Comparison of ENCODE assay signal across 6 cellular contexts in genomic region chr15:54636147-54636546, GRCh38.
"Had no signal": no experiment of that assay in that cellular context is flagged by ENCODE, and none has a peak within 500 bp of the region (broad histone marks: within the 10 kb centered on the region; RNA-seq: fewer than 3 reads in every experiment).

No MANE protein-coding gene starts in this region.

- H3K4me1 Mint-ChIP-seq: IgD-negative memory B cell had no signal

- H3K27me3 Mint-ChIP-seq: IgD-negative memory B cell had no signal

- H3K36me3 Mint-ChIP-seq: IgD-negative memory B cell had no signal

- H3K27ac Mint-ChIP-seq: IgD-negative memory B cell had no signal

- DNase-seq: IMR-90, KBM-7 had no signal

- ATAC-seq: HepG2, K562 had no signal

- H3K27ac ChIP-seq: HL-60 had no signal

- H3K4me3 ChIP-seq: K562 had no signal
